In genomic region chr22:19796169-19796568, GRCh38 we compare ENCODE assay signal across 1 cellular context.
TF ChIP-seq lines count a peak whose summit lies in the region.

No MANE protein-coding gene starts in this region.

TF ChIP-seq in K562, 482 proteins besides CTCF, POLR2A, EP300 and RAD21:
- TF ChIP-seq NFYB (IDR thresholded peaks at IDR 0.05; ENCODE audit: extremely low read depth, insufficient read length), result no peak
- peak; percentile 56; the same call in 1 of the 2 replicates for TF ChIP-seq MAX (CRISPR knock-in tag; IDR thresholded peaks at IDR 0.05)
- TF ChIP-seq PBX2 (CRISPR knock-in tag; IDR thresholded peaks at IDR 0.05; ENCODE audit: low read depth), result 0 out of 2 replicates have a peak, but pooled peaks have one; percentile 19
- TF ChIP-seq PBX2 (tag; conservative IDR thresholded peaks at IDR 0.05; ENCODE audit: low read depth), result no peak
- peak; percentile 49; the same call in 1 of the 2 replicates for TF ChIP-seq ARID4B (CRISPR knock-in tag; IDR thresholded peaks at IDR 0.05)
- TF ChIP-seq ATF3 (IDR thresholded peaks at IDR 0.05), result no peak
- no peak for TF ChIP-seq ATF3 (CRISPR knock-in tag; conservative IDR thresholded peaks at IDR 0.05)
- TF ChIP-seq MXI1 (IDR thresholded peaks at IDR 0.05; ENCODE audit: low read depth, low read length), result no peak
- 0 out of 4 replicates have a peak, but pooled peaks of 1 of the 2 experiments have one; percentile 64 for TF ChIP-seq FOXA3 (CRISPR knock-in tag; conservative IDR thresholded peaks at IDR 0.05 in 1 of 2, IDR thresholded peaks at IDR 0.05 in 1 of 2)
- 0 out of 2 replicates have a peak, but pooled peaks have one; percentile 32 for TF ChIP-seq ZNF764 (CRISPR knock-in tag; IDR thresholded peaks at IDR 0.05; ENCODE audit: low read depth)
- TF ChIP-seq EWSR1 (IDR thresholded peaks at IDR 0.05; ENCODE audit: borderline replicate concordance, low read depth, partially characterized antibody), result no peak
- TF ChIP-seq USF1 (CRISPR knock-in tag; IDR thresholded peaks at IDR 0.05), result peak; percentile 45
- TF ChIP-seq JUN (IDR thresholded peaks at IDR 0.05; ENCODE audit: borderline replicate concordance, low read depth, low read length), result no peak
- TF ChIP-seq JUN (CRISPR knock-in tag; IDR thresholded peaks at IDR 0.05; ENCODE audit: borderline replicate concordance), result peak; percentile 65; the same call in 1 of the 2 replicates
